Comparison of ENCODE assay signal across 7 cellular contexts in the genomic region with DNA sequence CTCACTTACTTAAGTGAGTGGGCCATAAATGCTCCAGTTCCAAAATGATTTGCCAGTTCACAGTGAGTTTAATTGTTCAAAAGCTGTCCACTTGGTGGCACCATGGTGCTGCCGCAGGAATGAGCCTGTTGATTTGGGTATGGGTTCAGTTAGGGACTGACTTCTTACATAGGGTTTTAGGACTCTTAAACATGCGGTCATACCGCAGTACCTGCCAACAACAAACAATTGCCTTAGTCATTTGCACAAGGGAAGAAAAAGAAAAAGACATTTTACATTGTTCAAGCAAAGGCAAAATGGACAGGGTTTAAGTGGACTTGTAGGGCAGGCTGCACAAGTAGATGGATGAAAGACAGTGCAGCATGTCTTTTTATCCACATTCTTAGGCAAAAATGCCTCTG.
A peak's percentile ranks its signal among the peaks of the same experiment; 100 is the strongest.
DNase-seq lines count a peak whose midpoint lies in the region; ATAC-seq, FAIRE-seq and TF ChIP-seq lines count a peak whose summit lies in the region.

No MANE protein-coding gene starts in this region.

- no peak overlapping the region for H3K27ac Mint-ChIP-seq in GM23338

- H3K79me2 ChIP-seq in GM23338 (replicated peaks; ENCODE audit: insufficient read depth): no peaks in the 10 kb centered on the region
- H3K79me2 ChIP-seq in K562 (ENCODE audit: control insufficient read depth, insufficient read depth, low read length): no peaks in the 10 kb centered on the region

- no peak overlapping the region for H2AFZ ChIP-seq in GM23338
- H2AFZ ChIP-seq in K562 (ENCODE audit: low read depth, low read length): no peak overlapping the region

- H3K4me3 ChIP-seq in GM06990 (replicated peaks; ENCODE audit: low read depth, low read length) (no peak overlapping the region), GM23338 (no peak overlapping the region), LNCaP clone FGC (ENCODE audit: low read depth, low read length) (no peak overlapping the region), RWPE2 (ENCODE audit: severe bottlenecking) (no peak overlapping the region), K562 (no peak overlapping the region), iPS DF 6.9 (ENCODE audit: low read length) (no peak overlapping the region)

- peaks cover 13% of the 10 kb centered on the region for H3K4me1 Mint-ChIP-seq in GM23338

- no peaks in the 10 kb centered on the region for H3K36me3 ChIP-seq in GM06990 (ENCODE audit: control insufficient read depth, insufficient read depth, low read length)
- H3K36me3 ChIP-seq in GM23338 (ENCODE audit: insufficient read depth): no peaks in the 10 kb centered on the region
- H3K36me3 ChIP-seq in RWPE2 (ENCODE audit: low read depth): no peaks in the 10 kb centered on the region
- no peaks in the 10 kb centered on the region for H3K36me3 ChIP-seq in K562 (ENCODE audit: control insufficient read depth, insufficient read depth, low read length)
- no peaks in the 10 kb centered on the region for H3K36me3 ChIP-seq in iPS DF 6.9 (ENCODE audit: control insufficient read depth, insufficient read depth, low read length)

- H3K27me3 ChIP-seq in GM06990 (replicated peaks; ENCODE audit: control insufficient read depth, insufficient read depth, low read length) (no peaks in the 10 kb centered on the region), GM23338 (ENCODE audit: insufficient read depth) (no peaks in the 10 kb centered on the region), RWPE2 (ENCODE audit: insufficient read depth, poor library complexity, severe bottlenecking) (peaks cover 18% of the 10 kb centered on the region), K562 (ENCODE audit: control insufficient read depth in 2 of 2, insufficient read depth in 2 of 2, low read length in 2 of 2) (no peaks in the 10 kb centered on the region; a peak in 1 of 5 replicates), iPS DF 6.9 (ENCODE audit: control insufficient read depth, insufficient read depth, low read length) (no peaks in the 10 kb centered on the region)

- H3K9me1 ChIP-seq in K562 (ENCODE audit: control insufficient read depth, insufficient read depth, low read length): no peaks in the 10 kb centered on the region

- H3K27me3 Mint-ChIP-seq in GM23338 (ENCODE audit: insufficient read depth, low read depth, poor library complexity): peaks cover 2% of the 10 kb centered on the region

- no peaks in the 10 kb centered on the region for H3K36me3 Mint-ChIP-seq in GM23338 (ENCODE audit: low read depth)

- TF ChIP-seq POLR2A in K562 (conservative IDR thresholded peaks at IDR 0.05): no peak

- H3K9me3 ChIP-seq in RWPE2 (ENCODE audit: severe bottlenecking): no peaks in the 10 kb centered on the region
- H3K9me3 ChIP-seq in K562 (replicated peaks; ENCODE audit: control insufficient read depth, insufficient read depth, low read depth, low read length): no peaks in the 10 kb centered on the region
- H3K9me3 ChIP-seq in iPS DF 6.9 (ENCODE audit: control insufficient read depth, insufficient read depth, low read length): no peaks in the 10 kb centered on the region

- in situ Hi-C loops in K562 (cut with MboI): no loop called here

- no peak for TF ChIP-seq EP300 in K562 (IDR thresholded peaks at IDR 0.05; ENCODE audit: low read length)

- H3K4me1 ChIP-seq in GM23338 (ENCODE audit: insufficient read depth) (no peaks in the 10 kb centered on the region), RWPE2 (ENCODE audit: insufficient read depth, poor library complexity, severe bottlenecking) (no peaks in the 10 kb centered on the region), K562 (replicated peaks in 1 of 2; ENCODE audit: control insufficient read depth in 2 of 2, insufficient read depth in 2 of 2, low read length in 2 of 2) (no peaks in the 10 kb centered on the region), iPS DF 6.9 (ENCODE audit: control insufficient read depth, insufficient read depth, low read length) (0 out of 2 replicates have a peak, but pooled peaks cover 3% of the 10 kb centered on the region)

- no peaks in the 10 kb centered on the region for H3F3A ChIP-seq in GM23338 (replicated peaks; ENCODE audit: low read depth)

- no TSS peak for BruUV-seq in K562 (replicated peaks; lab: Mats Ljungman, UMichigan)

- 0% methylated on average over 3 of the region's 3 CpGs for WGBS in K562 (ENCODE audit: insufficient coverage, low coverage, missing lambda C conversion rate)
- no CpG with 5 or more reads among the region's 3 CpGs for WGBS in iPS DF 6.9 (ENCODE audit: insufficient coverage, insufficient read length)

- H4K20me1 ChIP-seq in GM23338 (replicated peaks; ENCODE audit: insufficient read depth): no peaks in the 10 kb centered on the region
- H4K20me1 ChIP-seq in K562 (replicated peaks; ENCODE audit: control insufficient read depth, insufficient read depth, low read length): no peaks in the 10 kb centered on the region

- FAIRE-seq in K562 (lab: Jason Lieb, UNC): peak; percentile 92

- H3K27ac ChIP-seq in GM23338 (ENCODE audit: low read depth) (no peak overlapping the region), RWPE2 (ENCODE audit: poor library complexity, severe bottlenecking) (no peak overlapping the region), K562 (ENCODE audit: extremely low read depth, low read depth, low read length) (no peak overlapping the region), iPS DF 6.9 (ENCODE audit: low read length) (no peak overlapping the region)

- no peaks in the 10 kb centered on the region for H3K9me2 ChIP-seq in GM23338 (ENCODE audit: insufficient read depth)

- no peak overlapping the region for H3K4me2 ChIP-seq in GM23338
- no peak overlapping the region for H3K4me2 ChIP-seq in K562 (ENCODE audit: insufficient read depth, low read length)

- POLR2A ChIA-PET in K562 (lab: Yijun Ruan, JAX): no interaction called here

- no peak for DNase-seq in GM06990 (ENCODE audit: extremely low read depth, insufficient read length)
- peak; percentile 83 for DNase-seq in GM23338 (ENCODE audit: low spot score)
- peak; percentile 71 for DNase-seq in LNCaP clone FGC (ENCODE audit: low read depth)
- no peak for DNase-seq in RWPE2 (ENCODE audit: low spot score)
- peak; percentile 45 to 68 (median 46) for DNase-seq in K562 (ENCODE audit: extremely low read depth in 1 of 4, low spot score in 3 of 4)
- peak; percentile 31 for DNase-seq in iPS DF 6.9 (ENCODE audit: low read depth, low spot score)
- DNase-seq in stimulated activated CD4-positive, alpha-beta T cell treated with anti-CD3 and anti-CD28 coated beads, Interleukin-1b, Interleukin-23, amount 100 ng/mL, for 48 hours: peak; percentile 29

- peak; percentile 93 for ATAC-seq in GM23338
- ATAC-seq in RWPE2 (ENCODE audit: low read depth): peak; percentile 75
- ATAC-seq in K562: peak; percentile 93

- CTCF ChIA-PET in K562 (lab: Yijun Ruan, JAX; ENCODE audit: low intra/inter-chr PET ratio): no interaction called here

- intact Hi-C loops in K562 (cut with micrococcal nuclease): loop anchor here (5.0 kb wide), 1 partner anchor 411 kb away; no protein-coding TSS in a partner anchor

- no peak overlapping the region for H3K4me3 Mint-ChIP-seq in GM23338

- TF ChIP-seq CTCF in GM06990 (IDR thresholded peaks at IDR 0.05; ENCODE audit: insufficient read depth, low read length, poor library complexity, severe bottlenecking): peak; percentile 72
- peak; percentile 92 to 94 for TF ChIP-seq CTCF in GM23338 (conservative IDR thresholded peaks at IDR 0.05; ENCODE audit: low read depth in 2 of 2)
- peak; percentile 89 for TF ChIP-seq CTCF in LNCaP clone FGC (IDR thresholded peaks at IDR 0.05; ENCODE audit: control insufficient read depth, extremely low read depth, insufficient read depth)
- peak; percentile 91 for TF ChIP-seq CTCF in RWPE2 (IDR thresholded peaks at IDR 0.05; ENCODE audit: poor library complexity, severe bottlenecking)
- TF ChIP-seq CTCF in K562 (IDR thresholded peaks at IDR 0.05 in 2 of 3, conservative IDR thresholded peaks at IDR 0.05 in 1 of 3; ENCODE audit: insufficient read depth in 2 of 3, low read depth in 1 of 3, low read length in 3 of 3): peak; percentile 63 to 80 (median 78)

- no peak overlapping the region for H3K9ac ChIP-seq in K562 (ENCODE audit: insufficient read depth in 1 of 2, low read depth in 2 of 2, low read length in 2 of 2)

- H3K9me3 Mint-ChIP-seq in GM23338: no peaks in the 10 kb centered on the region; the same call in 2 of the 3 replicates

- TF ChIP-seq RAD21 in K562 (CRISPR knock-in tag; conservative IDR thresholded peaks at IDR 0.05 in 1 of 2, IDR thresholded peaks at IDR 0.05 in 1 of 2): peak; percentile 77 to 86

TF ChIP-seq in GM23338, 12 proteins besides CTCF, POLR2A, EP300 and RAD21 (continues in another document):
- TF ChIP-seq NANOG (IDR thresholded peaks at IDR 0.05; ENCODE audit: borderline replicate concordance) (no peak), CREB1 (CRISPR knock-in tag; IDR thresholded peaks at IDR 0.05; ENCODE audit: low read depth) (no peak), STAT1 (IDR thresholded peaks at IDR 0.05; ENCODE audit: unreplicated experiment) (no peak), EZH2phosphoT487 (IDR thresholded peaks at IDR 0.05; ENCODE audit: unreplicated experiment) (no peak), EZH2 (IDR thresholded peaks at IDR 0.05; ENCODE audit: low read depth, unreplicated experiment) (no peak)
- TF ChIP-seq, protein P1, sequence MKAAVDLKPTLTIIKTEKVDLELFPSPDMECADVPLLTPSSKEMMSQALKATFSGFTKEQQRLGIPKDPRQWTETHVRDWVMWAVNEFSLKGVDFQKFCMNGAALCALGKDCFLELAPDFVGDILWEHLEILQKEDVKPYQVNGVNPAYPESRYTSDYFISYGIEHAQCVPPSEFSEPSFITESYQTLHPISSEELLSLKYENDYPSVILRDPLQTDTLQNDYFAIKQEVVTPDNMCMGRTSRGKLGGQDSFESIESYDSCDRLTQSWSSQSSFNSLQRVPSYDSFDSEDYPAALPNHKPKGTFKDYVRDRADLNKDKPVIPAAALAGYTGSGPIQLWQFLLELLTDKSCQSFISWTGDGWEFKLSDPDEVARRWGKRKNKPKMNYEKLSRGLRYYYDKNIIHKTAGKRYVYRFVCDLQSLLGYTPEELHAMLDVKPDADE (IDR thresholded peaks at IDR 0.05): no peak

TF ChIP-seq in K562, 482 proteins besides CTCF, POLR2A, EP300 and RAD21 (continues in another document):
- TF ChIP-seq, protein P2, sequence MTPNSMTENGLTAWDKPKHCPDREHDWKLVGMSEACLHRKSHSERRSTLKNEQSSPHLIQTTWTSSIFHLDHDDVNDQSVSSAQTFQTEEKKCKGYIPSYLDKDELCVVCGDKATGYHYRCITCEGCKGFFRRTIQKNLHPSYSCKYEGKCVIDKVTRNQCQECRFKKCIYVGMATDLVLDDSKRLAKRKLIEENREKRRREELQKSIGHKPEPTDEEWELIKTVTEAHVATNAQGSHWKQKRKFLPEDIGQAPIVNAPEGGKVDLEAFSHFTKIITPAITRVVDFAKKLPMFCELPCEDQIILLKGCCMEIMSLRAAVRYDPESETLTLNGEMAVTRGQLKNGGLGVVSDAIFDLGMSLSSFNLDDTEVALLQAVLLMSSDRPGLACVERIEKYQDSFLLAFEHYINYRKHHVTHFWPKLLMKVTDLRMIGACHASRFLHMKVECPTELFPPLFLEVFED (CRISPR knock-in tag; conservative IDR thresholded peaks at IDR 0.05): no peak
- TF ChIP-seq LCOR (CRISPR knock-in tag; IDR thresholded peaks at IDR 0.05) (0 out of 2 replicates have a peak, but pooled peaks have one; percentile 35), SMC3 (conservative IDR thresholded peaks at IDR 0.05; ENCODE audit: insufficient read depth, low read depth, low read length) (0 out of 2 replicates have a peak, but pooled peaks have one; percentile 47), PHTF2 (CRISPR knock-in tag; IDR thresholded peaks at IDR 0.05) (no peak), ATF7 (IDR thresholded peaks at IDR 0.05) (no peak)

Comparison
In these comparisons a context has a peak if more than half of its experiments do, and no peak if none do; other contexts are left out.
1. DNase-seq: peak in GM23338 (single experiment), LNCaP clone FGC (single experiment), K562 (4 of 4), iPS DF 6.9 (single experiment) and stimulated activated CD4-positive, alpha-beta T cell treated with anti-CD3 and anti-CD28 coated beads, Interleukin-1b, Interleukin-23, amount 100 ng/mL, for 48 hours (single experiment); none in GM06990 (single experiment) and RWPE2 (single experiment).
2. Peak in every context shown above with its lines, with median percentiles within 50 percentile points of each other: CTCF ChIP-seq and ATAC-seq.